Comparison of ENCODE assay signal across 13 cellular contexts in genomic region chr6:125044066-125044465, GRCh38.
DNase-seq lines count a peak whose midpoint lies in the region; ATAC-seq and TF ChIP-seq lines count a peak whose summit lies in the region.
"Had no signal": no experiment of that assay in that cellular context is flagged by ENCODE, and none has a peak within 500 bp of the region (broad histone marks: within the 10 kb centered on the region; RNA-seq: fewer than 3 reads in every experiment).

No MANE protein-coding gene starts in this region.

- H3K27ac ChIP-seq in RWPE2 (ENCODE audit: poor library complexity, severe bottlenecking) (peak overlapping the region; percentile 92), foreskin keratinocyte (peak overlapping the region; percentile 83), substantia nigra (ENCODE audit: low read depth, low read length, poor library complexity, severe bottlenecking) (peak overlapping the region; percentile 5)
- H3K27ac ChIP-seq: BLaER1 treated with 17β-estradiol and CSF1 and Interleukin-3, amounts not matched to agents 10 nM and 100 nM had no signal

- H3K4me3 ChIP-seq in RWPE2 (ENCODE audit: severe bottlenecking) = no peak overlapping the region
- H3K4me3 ChIP-seq: BLaER1 treated with 17β-estradiol and CSF1 and Interleukin-3, amounts not matched to agents 10 nM and 100 nM had no signal

- DNase-seq in RWPE2 (ENCODE audit: low spot score) (no peak), foreskin keratinocyte (no peak), medulla oblongata (ENCODE audit: extremely low spot score) (peak; percentile 46), substantia nigra (lab: John Stamatoyannopoulos, UW) (no peak), SW 1271 (lab: John Stamatoyannopoulos, UW) (no peak), NCI-H524 (lab: John Stamatoyannopoulos, UW) (no peak)
- no peak for DNase-seq in activated effector memory CD4-positive, alpha-beta T cell treated with anti-CD3 and anti-CD28 coated beads, Interleukin-2, amount 50 U/mL, for 16 hours
- DNase-seq: ACHN; CD4-positive, CD25-positive, alpha-beta regulatory T cell; DMS53; GOT3; H9 had no signal

- TF ChIP-seq CTCF in RWPE2 (IDR thresholded peaks at IDR 0.05; ENCODE audit: poor library complexity, severe bottlenecking) (no peak), foreskin keratinocyte (conservative IDR thresholded peaks at IDR 0.05) (no peak)

- peaks cover 14% of the 10 kb centered on the region; the same call in 1 of the 2 replicates for H3K36me3 ChIP-seq in RWPE2 (ENCODE audit: low read depth)
- H3K36me3 ChIP-seq: BLaER1 treated with 17β-estradiol and CSF1 and Interleukin-3, amounts not matched to agents 10 nM and 100 nM had no signal

- H3K27me3 ChIP-seq in RWPE2 (ENCODE audit: insufficient read depth, poor library complexity, severe bottlenecking) (no peaks in the 10 kb centered on the region), foreskin keratinocyte (no peaks in the 10 kb centered on the region)
- H3K27me3 ChIP-seq: BLaER1 treated with 17β-estradiol and CSF1 and Interleukin-3, amounts not matched to agents 10 nM and 100 nM had no signal

- no peaks in the 10 kb centered on the region for H3K9me3 ChIP-seq in RWPE2 (ENCODE audit: severe bottlenecking)

- H3K4me1 ChIP-seq in RWPE2 (ENCODE audit: insufficient read depth, poor library complexity, severe bottlenecking) = peaks cover 51% of the 10 kb centered on the region
- peaks cover 62% of the 10 kb centered on the region for H3K4me1 ChIP-seq in foreskin keratinocyte
- H3K4me1 ChIP-seq: BLaER1 treated with 17β-estradiol and CSF1 and Interleukin-3, amounts not matched to agents 10 nM and 100 nM had no signal

- ATAC-seq in RWPE2 (ENCODE audit: low read depth) (no peak), foreskin keratinocyte (no peak)

Comparison
In these comparisons a context has a peak if more than half of its experiments do, and no peak if none do; other contexts are left out.
1. H3K27ac ChIP-seq: peak in every context shown above with its lines; median percentile 92 in RWPE2; 83 in foreskin keratinocyte; 5 in substantia nigra.